8 cellular contexts compared by ENCODE assay signal in genomic region chr12:123973552-123974341, GRCh38. TPM values are rescaled to one million over a fixed set of nuclear protein-coding genes. Genes with fewer than 3 reads are reported as not detected.
DNase-seq lines count a peak whose midpoint lies in the region; ATAC-seq and TF ChIP-seq lines count a peak whose summit lies in the region.

No MANE protein-coding gene starts in this region.

- DNase-seq in Caki2 (ENCODE audit: low read depth) (peak; percentile 34), MG63 (peak; percentile 16), esophagus muscularis mucosa (ENCODE audit: extremely low spot score) (peak; percentile 92), ureter (ENCODE audit: low spot score) (peak; percentile 57)
- peak; percentile 62 for DNase-seq in activated CD8-positive, alpha-beta memory T cell treated with anti-CD3 and anti-CD28 coated beads, Interleukin-2, amount 50 U/mL, for 48 hours
- DNase-seq in natural killer cell treated with Interleukin-12 subunit alpha and Interleukin-12 subunit beta and Interleukin-15 and Interleukin-18, amount 100 ng/mL, for 72 hours (ENCODE audit: low spot score) = no peak

- in situ Hi-C loops in Caki2 (cut with HindIII; ENCODE audit: low pct_unique_long_range_greater_than_20kb, low sequenced_read_pairs) = no loop called here

- H3K36me3 ChIP-seq in MG63 = peaks cover 16% of the 10 kb centered on the region
- peaks cover 0 to 14% (median 6%) of the 10 kb centered on the region in 4 donors for H3K36me3 ChIP-seq in esophagus muscularis mucosa

- peak overlapping the region; percentile 87 to 98 (median 96) for H3K27ac ChIP-seq in esophagus muscularis mucosa (replicated peaks in 1 of 4)

- no peaks in the 10 kb centered on the region for H3K9me3 Mint-ChIP-seq in natural killer cell treated with Interleukin-12 subunit alpha and Interleukin-12 subunit beta and Interleukin-15 and Interleukin-18, amount 100 ng/mL, for 72 hours

- H3K27me3 Mint-ChIP-seq in natural killer cell treated with Interleukin-12 subunit alpha and Interleukin-12 subunit beta and Interleukin-15 and Interleukin-18, amount 100 ng/mL, for 72 hours = no peaks in the 10 kb centered on the region

- no peak for TF ChIP-seq POLR2A in esophagus muscularis mucosa (IDR thresholded peaks at IDR 0.05; ENCODE audit: low read depth)

- TF ChIP-seq CTCF in esophagus muscularis mucosa (IDR thresholded peaks at IDR 0.05) = no peak

- peaks cover 7% of the 10 kb centered on the region for H3K36me3 Mint-ChIP-seq in natural killer cell treated with Interleukin-12 subunit alpha and Interleukin-12 subunit beta and Interleukin-15 and Interleukin-18, amount 100 ng/mL, for 72 hours

- H3K9me3 ChIP-seq in MG63 (no peaks in the 10 kb centered on the region), esophagus muscularis mucosa (no peaks in the 10 kb centered on the region)

- whole genome bisulfite sequencing in esophagus muscularis mucosa = 1% methylated on average over 47 of the region's 69 CpGs

- H3K4me3 ChIP-seq in MG63 (peak overlapping the region; percentile 67), esophagus muscularis mucosa (peak overlapping the region; percentile 97 to 99 (median 97))

- H3K27me3 ChIP-seq in MG63 (no peaks in the 10 kb centered on the region), esophagus muscularis mucosa (no peaks in the 10 kb centered on the region)

- TF ChIP-seq EP300 in esophagus muscularis mucosa (IDR thresholded peaks at IDR 0.05) = no peak

- peaks cover 15 to 46% (median 37%) of the 10 kb centered on the region in 4 donors for H3K4me1 ChIP-seq in esophagus muscularis mucosa

- peak; percentile 9 for ATAC-seq in GM21619 (IDR thresholded peaks at IDR 0.05; ENCODE audit: unreplicated experiment)
- ATAC-seq in natural killer cell treated with Interleukin-12 subunit alpha and Interleukin-12 subunit beta and Interleukin-15 and Interleukin-18, amount 100 ng/mL, for 72 hours = no peak
- ATAC-seq in GM21786 (IDR thresholded peaks at IDR 0.05; ENCODE audit: unreplicated experiment) = no peak

- H3K27ac Mint-ChIP-seq in natural killer cell treated with Interleukin-12 subunit alpha and Interleukin-12 subunit beta and Interleukin-15 and Interleukin-18, amount 100 ng/mL, for 72 hours = peak overlapping the region; percentile 65 to 93

- peaks cover 9 to 26% of the 10 kb centered on the region in 2 donors for H3K4me1 Mint-ChIP-seq in natural killer cell treated with Interleukin-12 subunit alpha and Interleukin-12 subunit beta and Interleukin-15 and Interleukin-18, amount 100 ng/mL, for 72 hours (ENCODE audit: low read depth in 2 of 2)

- H3K4me3 Mint-ChIP-seq in natural killer cell treated with Interleukin-12 subunit alpha and Interleukin-12 subunit beta and Interleukin-15 and Interleukin-18, amount 100 ng/mL, for 72 hours = peak overlapping the region; percentile 95

- intact Hi-C loops in esophagus muscularis mucosa (cut with DNase I) = loop anchor here (10.0 kb wide), 2 partner anchors 259 to 961 kb away; partner anchors contain the start of gene ATP6V0A2

RNA-seq across cellular contexts. Expression of gene ZNF664, which starts 0.7 kb away (rescaled TPM):
- 44.9 and 63.4 TPM in 2 replicates for total RNA-seq in Caki2 (2014; rRNA removed; shearing (Covaris generic); ENCODE audit: low replicate concordance)
- 34.2 and 37.9 TPM in 2 replicates for total RNA-seq in MG63 (2014; rRNA removed; shearing (Covaris generic); ENCODE audit: low replicate concordance)
- total RNA-seq in esophagus muscularis mucosa (10 to 100 TPM; 58.5 to 76.4 (median 70.3) TPM), ureter (90.5 TPM)
- 10 to 100 TPM; 41.0 to 45.5 TPM for total RNA-seq in natural killer cell treated with Interleukin-12 subunit alpha and Interleukin-12 subunit beta and Interleukin-15 and Interleukin-18, amount 100 ng/mL, for 72 hours

RNA-seq across cellular contexts. Expression of gene CCDC92, which starts 1.1 kb away (rescaled TPM):
- total RNA-seq in Caki2 (2014; rRNA removed; shearing (Covaris generic); ENCODE audit: low replicate concordance) = 3.5 and 4.3 TPM in 2 replicates
- total RNA-seq in MG63 (2014; rRNA removed; shearing (Covaris generic); ENCODE audit: low replicate concordance) = 7.4 and 12.7 TPM in 2 replicates
- total RNA-seq in esophagus muscularis mucosa (10 to 100 TPM; 42.2 to 66.3 (median 54.1) TPM), ureter (31.9 TPM)
- total RNA-seq in natural killer cell treated with Interleukin-12 subunit alpha and Interleukin-12 subunit beta and Interleukin-15 and Interleukin-18, amount 100 ng/mL, for 72 hours = 10 to 100 TPM; 12.9 to 16.2 TPM
